Comparison of ENCODE assay signal across 9 cellular contexts in the genomic region with DNA sequence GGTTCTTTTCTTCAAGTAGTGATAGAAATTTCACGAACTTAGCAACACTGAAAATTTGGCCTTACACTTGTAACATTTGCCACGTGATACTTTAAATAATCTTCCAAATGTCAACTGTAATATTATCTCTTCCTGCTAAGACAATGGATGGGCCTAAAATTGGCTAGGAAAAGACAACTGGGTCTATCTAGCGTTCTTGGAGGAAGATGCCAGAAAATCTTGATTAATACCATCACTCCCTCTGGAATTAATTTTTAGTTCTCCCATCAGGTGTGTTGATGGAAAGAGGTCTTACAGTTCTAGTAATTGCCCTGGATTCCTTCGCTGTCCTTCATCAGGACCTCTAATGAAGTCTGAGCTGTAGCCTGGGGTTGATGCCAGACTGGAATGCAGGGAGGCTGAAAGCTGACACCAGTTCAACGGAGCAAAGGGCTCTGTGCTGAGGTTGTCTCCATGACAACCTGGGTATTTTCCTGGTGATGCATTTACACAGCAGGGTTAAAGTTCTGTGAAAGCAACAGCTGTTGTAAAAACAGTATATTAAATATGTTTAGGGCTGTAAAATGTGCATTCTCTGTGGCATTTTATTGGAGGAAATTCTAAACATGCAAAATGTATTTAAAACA.
DNase-seq lines count a peak whose midpoint lies in the region; ATAC-seq, FAIRE-seq and TF ChIP-seq lines count a peak whose summit lies in the region.
"Had no signal": no experiment of that assay in that cellular context is flagged by ENCODE, and none has a peak within 500 bp of the region (broad histone marks: within the 10 kb centered on the region; RNA-seq: fewer than 3 reads in every experiment).

No MANE protein-coding gene starts in this region.

- no peaks in the 10 kb centered on the region for H3K36me3 ChIP-seq in A673 (ENCODE audit: insufficient read depth, low read length, poor library complexity, severe bottlenecking)
- no peaks in the 10 kb centered on the region for H3K36me3 ChIP-seq in adipocyte (ENCODE audit: control insufficient read depth, insufficient read depth, low read length, severe bottlenecking)
- no peaks in the 10 kb centered on the region for H3K36me3 ChIP-seq in kidney (ENCODE audit: control insufficient read depth in 1 of 2, insufficient read depth in 2 of 2, low read length in 2 of 2)
- no peaks in the 10 kb centered on the region for H3K36me3 ChIP-seq in tibial nerve

- TF ChIP-seq CTCF in A673 (conservative IDR thresholded peaks at IDR 0.05; ENCODE audit: low read depth, low read length) = no peak
- no peak for TF ChIP-seq CTCF in kidney (IDR thresholded peaks at IDR 0.05; ENCODE audit: borderline replicate concordance, extremely low read depth, insufficient read depth)
- no peak for TF ChIP-seq CTCF in tibial nerve (IDR thresholded peaks at IDR 0.05)

- ATAC-seq in GM18870 (IDR thresholded peaks at IDR 0.05; ENCODE audit: unreplicated experiment) = no peak
- ATAC-seq in HG02763 (IDR thresholded peaks at IDR 0.05; ENCODE audit: unreplicated experiment) = no peak

- CTCF ChIA-PET in A673 (lab: Charles Lee) = no interaction called here

- H3K27me3 ChIP-seq in A673 (replicated peaks; ENCODE audit: insufficient read depth, low read depth, low read length, poor library complexity) (no peaks in the 10 kb centered on the region), adipocyte (replicated peaks; ENCODE audit: control insufficient read depth, insufficient read depth, low read length) (no peaks in the 10 kb centered on the region), tibial nerve (no peaks in the 10 kb centered on the region)

- no peaks in the 10 kb centered on the region for H3K9me3 ChIP-seq in A673 (ENCODE audit: low read depth, low read length, poor library complexity, severe bottlenecking)
- H3K9me3 ChIP-seq in adipocyte (ENCODE audit: control insufficient read depth, low read length) = no peaks in the 10 kb centered on the region
- H3K9me3 ChIP-seq in kidney (ENCODE audit: control insufficient read depth in 1 of 2, low read length in 2 of 2) = no peaks in the 10 kb centered on the region
- no peaks in the 10 kb centered on the region for H3K9me3 ChIP-seq in tibial nerve

- H3K4me1 ChIP-seq in A673 (ENCODE audit: insufficient read depth, low read length, poor library complexity, severe bottlenecking) = no peaks in the 10 kb centered on the region
- H3K4me1 ChIP-seq in adipocyte (ENCODE audit: control insufficient read depth, insufficient read depth, low read length) = no peaks in the 10 kb centered on the region
- H3K4me1 ChIP-seq in kidney (ENCODE audit: control insufficient read depth in 1 of 2, insufficient read depth in 1 of 2, low read depth in 1 of 2, low read length in 2 of 2) = no peaks in the 10 kb centered on the region
- H3K4me1 ChIP-seq in tibial nerve = peaks cover 0 to 4% (median 0%) of the 10 kb centered on the region in 4 donors

- H3K4me3 ChIP-seq in A673 (ENCODE audit: low read depth, low read length, poor library complexity, severe bottlenecking) (no peak overlapping the region), adipocyte (ENCODE audit: low read length) (no peak overlapping the region), kidney (ENCODE audit: low read length in 2 of 2) (no peak overlapping the region), tibial nerve (no peak overlapping the region)

- TF ChIP-seq POLR2A in tibial nerve (IDR thresholded peaks at IDR 0.05) = no peak

- H3K27ac ChIP-seq in A673 (ENCODE audit: low read depth, low read length, poor library complexity, severe bottlenecking) = no peak overlapping the region
- H3K27ac ChIP-seq in kidney (ENCODE audit: low read depth in 2 of 2, low read length in 2 of 2) = no peak overlapping the region
- no peak overlapping the region for H3K27ac ChIP-seq in tibial nerve

- H3K9ac ChIP-seq in adipocyte (ENCODE audit: low read length) = no peak overlapping the region
- no peak overlapping the region for H3K9ac ChIP-seq in kidney (ENCODE audit: low read length in 2 of 2)

- intact Hi-C loops in A673 (cut with micrococcal nuclease; ENCODE audit: unreplicated experiment) = no loop called here
- intact Hi-C loops in kidney (cut with DNase I) = no loop called here

- FAIRE-seq in kidney (lab: Jason Lieb, UNC) = peak; percentile 87

- BruUV-seq in A673 (replicated peaks; lab: Mats Ljungman, UMichigan) = no TSS peak

- POLR2A ChIA-PET in A673 (lab: Charles Lee; ENCODE audit: low non-redundant PET) = no interaction called here

- TF ChIP-seq EP300 in tibial nerve (IDR thresholded peaks at IDR 0.05) = no peak

- 16 to 23% methylated on average over 5 of the region's 5 CpGs for WGBS in tibial nerve, 2 donors

- DNase-seq in A673 (ENCODE audit: low spot score) = peak; percentile 64
- DNase-seq in HT1080 (ENCODE audit: low read depth) = peak; percentile 73
- peak; percentile 85 for DNase-seq in adipocyte (ENCODE audit: low read depth)
- DNase-seq in kidney = no peak
- no peak for DNase-seq in tibial nerve (ENCODE audit: low spot score in 2 of 2)
- no peak for DNase-seq in NCI-H82 (lab: John Stamatoyannopoulos, UW)
- DNase-seq: C1 segment of cervical spinal cord had no signal

Comparison
In these comparisons a context has a peak if more than half of its experiments do, and no peak if none do; other contexts are left out.
1. DNase-seq: peak in A673 (single experiment), HT1080 (single experiment) and adipocyte (single experiment); none in kidney (single experiment), tibial nerve (0 of 2) and NCI-H82 (single experiment).